1 cellular context compared by ENCODE assay signal in genomic region chr6:131981624-131981978, GRCh38.
TF ChIP-seq lines count a peak whose summit lies in the region.

No MANE protein-coding gene starts in this region.

TF ChIP-seq in SK-N-SH, 30 proteins besides CTCF, POLR2A, EP300 and RAD21 (continued from another document):
- TF ChIP-seq REST (IDR thresholded peaks at IDR 0.05; ENCODE audit: low read depth, low read length) (no peak), JUND (IDR thresholded peaks at IDR 0.05) (no peak), EZH2phosphoT487 (IDR thresholded peaks at IDR 0.05; ENCODE audit: borderline replicate concordance, low read depth) (no peak), FOSL2 (IDR thresholded peaks at IDR 0.05; ENCODE audit: borderline replicate concordance, low read depth) (no peak), USF1 (IDR thresholded peaks at IDR 0.05; ENCODE audit: borderline replicate concordance, low read depth) (no peak), GABPA (IDR thresholded peaks at IDR 0.05; ENCODE audit: low read depth) (no peak), NRF1 (IDR thresholded peaks at IDR 0.05; ENCODE audit: low read depth, low read length) (no peak), MAX (IDR thresholded peaks at IDR 0.05; ENCODE audit: low read depth) (no peak), RCOR1 (IDR thresholded peaks at IDR 0.05; ENCODE audit: low read length) (no peak), TEAD4 (IDR thresholded peaks at IDR 0.05; ENCODE audit: borderline replicate concordance, insufficient read depth) (no peak), ZBTB33 (IDR thresholded peaks at IDR 0.05; ENCODE audit: borderline replicate concordance, low read depth) (no peak)
- TF ChIP-seq, protein P1, sequence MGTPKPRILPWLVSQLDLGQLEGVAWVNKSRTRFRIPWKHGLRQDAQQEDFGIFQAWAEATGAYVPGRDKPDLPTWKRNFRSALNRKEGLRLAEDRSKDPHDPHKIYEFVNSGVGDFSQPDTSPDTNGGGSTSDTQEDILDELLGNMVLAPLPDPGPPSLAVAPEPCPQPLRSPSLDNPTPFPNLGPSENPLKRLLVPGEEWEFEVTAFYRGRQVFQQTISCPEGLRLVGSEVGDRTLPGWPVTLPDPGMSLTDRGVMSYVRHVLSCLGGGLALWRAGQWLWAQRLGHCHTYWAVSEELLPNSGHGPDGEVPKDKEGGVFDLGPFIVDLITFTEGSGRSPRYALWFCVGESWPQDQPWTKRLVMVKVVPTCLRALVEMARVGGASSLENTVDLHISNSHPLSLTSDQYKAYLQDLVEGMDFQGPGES (IDR thresholded peaks at IDR 0.05; ENCODE audit: low read depth, low read length) = no peak
